ENCODE assay signal across 8 cellular contexts in the genomic region with DNA sequence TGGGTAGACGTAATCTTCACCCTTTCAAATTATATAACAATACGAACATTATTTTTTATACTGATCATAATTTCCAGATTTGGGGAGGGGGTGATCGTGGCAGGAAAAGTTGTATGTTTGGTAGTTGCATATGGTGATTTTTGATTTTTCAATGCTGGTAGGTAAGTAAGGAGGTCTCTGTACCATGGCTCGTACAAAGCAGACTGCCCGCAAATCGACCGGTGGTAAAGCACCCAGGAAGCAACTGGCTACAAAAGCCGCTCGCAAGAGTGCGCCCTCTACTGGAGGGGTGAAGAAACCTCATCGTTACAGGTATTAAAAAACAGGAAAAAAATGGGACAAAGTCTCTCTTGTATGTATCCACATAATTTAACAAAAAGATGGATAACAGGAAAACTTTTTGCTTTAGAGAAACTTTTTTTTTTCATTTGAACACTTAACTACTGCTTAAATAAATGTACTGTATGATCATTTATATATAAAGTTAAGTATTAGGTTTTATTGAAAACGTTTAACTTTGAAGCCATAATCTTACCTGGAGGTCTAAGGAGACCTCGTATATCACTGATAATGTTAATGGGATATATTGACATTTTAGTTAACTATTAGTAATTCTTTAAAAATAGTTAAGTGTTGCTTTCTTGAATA. TPM values are rescaled to one million over a fixed set of nuclear protein-coding genes. Genes with fewer than 3 reads are reported as not detected.
DNase-seq lines count a peak whose midpoint lies in the region; ATAC-seq and TF ChIP-seq lines count a peak whose summit lies in the region.

No MANE protein-coding gene starts in this region.

- no peaks in the 10 kb centered on the region for H3K27me3 ChIP-seq in neural progenitor cell

- H3K36me3 ChIP-seq in neural progenitor cell, result peaks cover 26% of the 10 kb centered on the region

- H2AFZ ChIP-seq in neural progenitor cell (replicated peaks), result no peak overlapping the region

- peak overlapping the region; percentile 98 for H3K27ac ChIP-seq in neural progenitor cell

- peaks cover 35% of the 10 kb centered on the region for H3K4me1 ChIP-seq in neural progenitor cell

- ATAC-seq in T-helper 17 cell (no peak), HG02571 (IDR thresholded peaks at IDR 0.05; ENCODE audit: unreplicated experiment) (no peak)

- H3K9me3 Mint-ChIP-seq in Calu3 (ENCODE audit: low read depth, unreplicated experiment), result no peaks in the 10 kb centered on the region
- no peaks in the 10 kb centered on the region for H3K9me3 Mint-ChIP-seq in endothelial cell (ENCODE audit: unreplicated experiment)
- H3K9me3 Mint-ChIP-seq in neural progenitor cell, result no peaks in the 10 kb centered on the region

- H3K27ac Mint-ChIP-seq in Calu3 (ENCODE audit: unreplicated experiment) (peak overlapping the region; percentile 94), T-helper 17 cell (peak overlapping the region; percentile 98), endothelial cell (ENCODE audit: unreplicated experiment) (peak overlapping the region; percentile 99), neural progenitor cell (peak overlapping the region; percentile 61)

- peaks cover 67% of the 10 kb centered on the region for H4K20me1 ChIP-seq in neural progenitor cell (ENCODE audit: low read depth)

- H3K4me3 Mint-ChIP-seq in Calu3 (ENCODE audit: low read depth, unreplicated experiment) (peak overlapping the region; percentile 89), T-helper 17 cell (peak overlapping the region; percentile 98), endothelial cell (ENCODE audit: unreplicated experiment) (peak overlapping the region; percentile 100), neural progenitor cell (peak overlapping the region; percentile 100)

- H3F3A ChIP-seq in neural progenitor cell (ENCODE audit: low read depth), result peaks cover 80% of the 10 kb centered on the region

- H3K9me3 ChIP-seq in T-helper 17 cell (ENCODE audit: control insufficient read depth, low read length, poor library complexity, severe bottlenecking), result no peaks in the 10 kb centered on the region
- no peaks in the 10 kb centered on the region for H3K9me3 ChIP-seq in neural progenitor cell (ENCODE audit: low read depth)

- DNase-seq in Calu3 (peak; percentile 38), HT1080 (ENCODE audit: low read depth) (peak; percentile 51), T-helper 17 cell (no peak), endothelial cell (ENCODE audit: low spot score) (no peak), neural progenitor cell (ENCODE audit: low spot score) (no peak), inferior parietal cortex (ENCODE audit: extremely low spot score) (no peak), NK-92 (lab: John Stamatoyannopoulos, UW; ENCODE audit: unreplicated experiment) (no peak)

- H3K4me2 ChIP-seq in neural progenitor cell, result peak overlapping the region; percentile 91

- H3K9ac ChIP-seq in neural progenitor cell, result peak overlapping the region; percentile 96

- CTCF ChIA-PET in Calu3 (lab: Charles Lee), result interaction anchor here (0.6 to 1.9 kb wide), 27 partner anchors 9 to 269 kb away, joined by 3 to 42 read pairs (median 5); partner anchors contain the start of genes ACBD3, PYCR2 and SDE2

- H3K4me3 ChIP-seq in neural progenitor cell, result peak overlapping the region; percentile 86

- intact Hi-C loops in Calu3 (cut with micrococcal nuclease; ENCODE audit: unreplicated experiment), result loop anchor here (2.0 to 10.0 kb wide), 4 partner anchors 59 to 189 kb away; partner anchors contain the start of genes ACBD3 and SDE2

- H3K36me3 Mint-ChIP-seq in Calu3 (ENCODE audit: insufficient read depth, unreplicated experiment) (peaks cover 85% of the 10 kb centered on the region), T-helper 17 cell (ENCODE audit: low read depth) (peaks cover 3% of the 10 kb centered on the region), endothelial cell (ENCODE audit: low read depth, unreplicated experiment) (peaks cover 34% of the 10 kb centered on the region), neural progenitor cell (peaks cover 28% of the 10 kb centered on the region)

- H3K27me3 Mint-ChIP-seq in Calu3 (ENCODE audit: unreplicated experiment) (no peaks in the 10 kb centered on the region), T-helper 17 cell (no peaks in the 10 kb centered on the region), endothelial cell (ENCODE audit: unreplicated experiment) (peaks cover 17% of the 10 kb centered on the region), neural progenitor cell (ENCODE audit: insufficient read depth, low read depth) (peaks cover 4% of the 10 kb centered on the region)

- BruUV-seq in Calu3 (replicated peaks; lab: Mats Ljungman, UMichigan), result no TSS peak

- peaks cover 82% of the 10 kb centered on the region for H3K79me2 ChIP-seq in neural progenitor cell (ENCODE audit: low read depth)

- TF ChIP-seq CTCF in Calu3 (IDR thresholded peaks at IDR 0.05; ENCODE audit: unreplicated experiment) (peak; percentile 62), endothelial cell (IDR thresholded peaks at IDR 0.05; ENCODE audit: unreplicated experiment) (peak; percentile 98), neural progenitor cell (IDR thresholded peaks at IDR 0.05) (peak; percentile 71)

- H3K4me1 Mint-ChIP-seq in Calu3 (ENCODE audit: low read depth, unreplicated experiment), result peaks cover 39% of the 10 kb centered on the region
- peaks cover 45% of the 10 kb centered on the region for H3K4me1 Mint-ChIP-seq in T-helper 17 cell
- peaks cover 38% of the 10 kb centered on the region for H3K4me1 Mint-ChIP-seq in endothelial cell (ENCODE audit: unreplicated experiment)
- H3K4me1 Mint-ChIP-seq in neural progenitor cell, result peaks cover 35% of the 10 kb centered on the region

RNA-seq across cellular contexts. Expression of gene H3-3A, which starts 1.8 kb away (rescaled TPM):
- total RNA-seq in Calu3 (2022) (539 and 568 TPM in 2 replicates), T-helper 17 cell (100 to 1,000 TPM; 318 to 496 TPM), endothelial cell (ENCODE audit: unreplicated experiment) (606 TPM), neural progenitor cell (ENCODE audit: low replicate concordance) (1,442 and 1,689 TPM in 2 replicates)
- 191 and 346 TPM in 2 replicates for total RNA-seq in HT1080 (2014; rRNA removed; shearing (Covaris generic))
- polyA plus RNA-seq in HT1080 (2015; cell fraction: cytosol; rRNA removed), result 637 and 691 TPM in 2 replicates
- 318 and 369 TPM in 2 replicates for polyA plus RNA-seq in HT1080 (2015; cell fraction: nucleus; rRNA removed)

Comparison
In these comparisons a context has a peak if more than half of its experiments do, and no peak if none do; other contexts are left out.
1. DNase-seq: peak in Calu3 (single experiment) and HT1080 (single experiment); none in T-helper 17 cell (0 of 3), endothelial cell (single experiment), neural progenitor cell (single experiment), inferior parietal cortex (single experiment) and NK-92 (single experiment).
2. Peak in every context shown above with its lines, with median percentiles within 50 percentile points of each other: H3K27ac Mint-ChIP-seq, H3K4me3 Mint-ChIP-seq and CTCF ChIP-seq.